Comparison of ENCODE assay signal across 2 cellular contexts in genomic region chr17:63702616-63703015, GRCh38.
TF ChIP-seq lines count a peak whose summit lies in the region.

No MANE protein-coding gene starts in this region.

TF ChIP-seq in liver, 16 proteins besides CTCF, POLR2A, EP300 and RAD21:
- TF ChIP-seq YY1 (IDR thresholded peaks at IDR 0.05), result no peak
- TF ChIP-seq MAX (IDR thresholded peaks at IDR 0.05), result no peak
TF ChIP-seq in liver: peak in this region for 0.

TF ChIP-seq in HepG2, 621 proteins besides CTCF, POLR2A, EP300 and RAD21:
- no peak for TF ChIP-seq ATF7-NPFF (CRISPR knock-in tag; IDR thresholded peaks at IDR 0.05; ENCODE audit: low read depth)
- TF ChIP-seq ATF1 (CRISPR knock-in tag; IDR thresholded peaks at IDR 0.05), result no peak
- no peak for TF ChIP-seq ZNF432 (CRISPR knock-in tag; IDR thresholded peaks at IDR 0.05; ENCODE audit: borderline replicate concordance)
- no peak for TF ChIP-seq ZNF317 (CRISPR knock-in tag; IDR thresholded peaks at IDR 0.05)
- no peak for TF ChIP-seq NFE2 (CRISPR knock-in tag; IDR thresholded peaks at IDR 0.05)
- TF ChIP-seq LBX2 (CRISPR knock-in tag; IDR thresholded peaks at IDR 0.05; ENCODE audit: borderline replicate concordance), result no peak
- no peak for TF ChIP-seq KDM3A (CRISPR knock-in tag; IDR thresholded peaks at IDR 0.05; ENCODE audit: low read depth)
- no peak for TF ChIP-seq HDAC1 (CRISPR knock-in tag; IDR thresholded peaks at IDR 0.05)
- TF ChIP-seq RARG (CRISPR knock-in tag; IDR thresholded peaks at IDR 0.05; ENCODE audit: low read depth), result no peak
- TF ChIP-seq PTBP1 (IDR thresholded peaks at IDR 0.05; ENCODE audit: low read depth, low read length, poor library complexity, severe bottlenecking), result no peak
- TF ChIP-seq EZH2 (conservative IDR thresholded peaks at IDR 0.05; ENCODE audit: low read depth, low read length), result no peak
- TF ChIP-seq MTERF4 (CRISPR knock-in tag; IDR thresholded peaks at IDR 0.05), result no peak
TF ChIP-seq in HepG2: peak in this region for 0.
